In the genomic region with DNA sequence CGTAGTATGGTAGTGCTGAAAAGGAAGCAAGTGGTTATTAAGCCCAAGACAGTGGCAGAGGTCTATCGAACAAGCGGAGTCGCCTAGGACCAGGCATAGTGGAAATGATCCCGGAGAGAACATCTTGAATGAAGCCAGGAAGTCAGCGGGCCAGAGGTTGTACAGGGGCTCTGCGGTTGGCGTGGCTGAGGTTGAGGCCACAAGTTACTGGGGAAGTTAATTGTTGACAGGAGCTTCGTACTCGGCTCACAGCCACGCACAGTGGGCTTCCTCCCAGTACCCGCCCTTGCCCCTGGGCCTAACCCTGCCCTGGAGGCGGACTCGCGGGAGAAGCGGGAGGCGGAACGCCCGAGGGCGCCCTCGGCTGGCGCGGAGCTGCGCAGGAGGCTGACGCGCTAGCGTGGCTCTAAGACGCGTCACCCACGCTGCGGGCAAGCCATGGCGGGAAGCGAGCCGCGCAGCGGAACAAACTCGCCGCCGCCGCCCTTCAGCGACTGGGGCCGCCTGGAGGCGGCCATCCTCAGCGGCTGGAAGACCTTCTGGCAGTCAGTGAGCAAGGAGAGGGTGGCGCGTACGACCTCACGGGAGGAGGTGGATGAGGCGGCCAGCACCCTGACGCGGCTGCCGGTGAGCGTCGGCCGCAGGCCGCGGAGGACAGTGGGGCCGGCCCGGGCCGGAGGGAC, we compare ENCODE assay signal across 8 cellular contexts. TPM values are rescaled to one million over a fixed set of nuclear protein-coding genes. Genes with fewer than 3 reads are reported as not detected.
DNase-seq lines count a peak whose midpoint lies in the region; ATAC-seq, FAIRE-seq and TF ChIP-seq lines count a peak whose summit lies in the region.

A gene with protein sequence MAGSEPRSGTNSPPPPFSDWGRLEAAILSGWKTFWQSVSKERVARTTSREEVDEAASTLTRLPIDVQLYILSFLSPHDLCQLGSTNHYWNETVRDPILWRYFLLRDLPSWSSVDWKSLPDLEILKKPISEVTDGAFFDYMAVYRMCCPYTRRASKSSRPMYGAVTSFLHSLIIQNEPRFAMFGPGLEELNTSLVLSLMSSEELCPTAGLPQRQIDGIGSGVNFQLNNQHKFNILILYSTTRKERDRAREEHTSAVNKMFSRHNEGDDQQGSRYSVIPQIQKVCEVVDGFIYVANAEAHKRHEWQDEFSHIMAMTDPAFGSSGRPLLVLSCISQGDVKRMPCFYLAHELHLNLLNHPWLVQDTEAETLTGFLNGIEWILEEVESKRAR (plus strand): TSS at position 410 of the 683 bp plus-strand sequence. CDS start 29 bp downstream, at position 439.

- DNase-seq in GM13976 (ENCODE audit: low spot score) (peak; percentile 82), NCI-H1436 (lab: John Stamatoyannopoulos, UW) (peak; percentile 76), T-helper 1 cell (peak; percentile 72 to 93 (median 81)), adrenal gland (peak; percentile 84 to 89 (median 85)), left cardiac atrium (peak; percentile 93), pulmonary artery endothelial cell (ENCODE audit: low read depth, low spot score) (peak; percentile 32), urothelium cell line (ENCODE audit: low spot score) (peak; percentile 91)

- TF ChIP-seq POLR2A in adrenal gland (IDR thresholded peaks at IDR 0.05) = peak; percentile 65 to 78

- H3K27ac ChIP-seq in adrenal gland = peak within 1 kb of the TSS; percentile 71 to 97 (median 92)

- TF ChIP-seq CTCF in GM13976 (IDR thresholded peaks at IDR 0.05; ENCODE audit: borderline replicate concordance, control extremely low read depth, extremely low read depth, insufficient read depth, missing control alignments) (peak; percentile 90), adrenal gland (IDR thresholded peaks at IDR 0.05) (peak in 5 of 6 experiments; percentile 12 to 46 (median 22))

- in situ Hi-C loops in GM13976 (cut with MboI; ENCODE audit: low sequenced_read_pairs, unreplicated experiment) = no loop called here

- H3K9me3 ChIP-seq in adrenal gland (replicated peaks in 1 of 3) = no peaks in the 10 kb centered on the region

- H3K4me3 ChIP-seq in adrenal gland = peak within 1 kb of the TSS in 3 of 4 donors; percentile 67 to 93 (median 79)

- ATAC-seq in HG02798 (IDR thresholded peaks at IDR 0.05; ENCODE audit: poor library complexity, unreplicated experiment) (peak; percentile 98), left cardiac atrium (peak; percentile 99)

- no peaks in the 10 kb centered on the region for H3K27me3 ChIP-seq in adrenal gland

- intact Hi-C loops in adrenal gland (cut with DNase I) = no loop called here
- intact Hi-C loops in left cardiac atrium (cut with DNase I) = loop anchor here (5.0 to 10.0 kb wide), 2 partner anchors 60 to 68 kb away; no protein-coding TSS in a partner anchor

- peak; percentile 93 for FAIRE-seq in urothelium cell line (lab: Jason Lieb, UNC)

- peaks cover 0 to 8% of the 10 kb centered on the region in 2 donors for H3K36me3 ChIP-seq in adrenal gland (replicated peaks in 1 of 2)

- peaks cover 0 to 17% of the 10 kb centered on the region in 2 donors for H3K4me1 ChIP-seq in adrenal gland (replicated peaks in 1 of 2)

- 0 to 3% (median 1%) methylated on average over 8 to 60 of the region's 60 CpGs for WGBS in adrenal gland, 4 donors

RNA-seq across cellular contexts. Expression of the gene that starts here (rescaled TPM):
- total RNA-seq in adrenal gland = 10 to 100 TPM in 6 of 8 donors, 1 to 10 TPM in 2; 8.7 to 17.3 (median 13.7) TPM
- 10 to 100 TPM; 12.1 to 15.4 (median 13.7) TPM for polyA plus RNA-seq in adrenal gland
- 1 to 10 TPM; 6.0 to 6.6 TPM for total RNA-seq in left cardiac atrium
- total RNA-seq in pulmonary artery endothelial cell = 8.7 and 10.4 TPM in 2 replicates

Comparison
In these comparisons a context has a peak if more than half of its experiments do, and no peak if none do; other contexts are left out.
1. Peak in every context shown above with its lines: DNase-seq, ATAC-seq, H3K4me3 ChIP-seq and H3K27ac ChIP-seq.
2. DNase-seq: peak in every context shown above with its lines; median percentile 93 in left cardiac atrium; 91 in urothelium cell line; 85 in adrenal gland; 82 in GM13976; 81 in T-helper 1 cell; 76 in NCI-H1436; 32 in pulmonary artery endothelial cell.
3. intact Hi-C loops: an anchor here in left cardiac atrium (5.0 to 10.0 kb wide); none called in adrenal gland.